16 cellular contexts compared by ENCODE assay signal in the genomic region with DNA sequence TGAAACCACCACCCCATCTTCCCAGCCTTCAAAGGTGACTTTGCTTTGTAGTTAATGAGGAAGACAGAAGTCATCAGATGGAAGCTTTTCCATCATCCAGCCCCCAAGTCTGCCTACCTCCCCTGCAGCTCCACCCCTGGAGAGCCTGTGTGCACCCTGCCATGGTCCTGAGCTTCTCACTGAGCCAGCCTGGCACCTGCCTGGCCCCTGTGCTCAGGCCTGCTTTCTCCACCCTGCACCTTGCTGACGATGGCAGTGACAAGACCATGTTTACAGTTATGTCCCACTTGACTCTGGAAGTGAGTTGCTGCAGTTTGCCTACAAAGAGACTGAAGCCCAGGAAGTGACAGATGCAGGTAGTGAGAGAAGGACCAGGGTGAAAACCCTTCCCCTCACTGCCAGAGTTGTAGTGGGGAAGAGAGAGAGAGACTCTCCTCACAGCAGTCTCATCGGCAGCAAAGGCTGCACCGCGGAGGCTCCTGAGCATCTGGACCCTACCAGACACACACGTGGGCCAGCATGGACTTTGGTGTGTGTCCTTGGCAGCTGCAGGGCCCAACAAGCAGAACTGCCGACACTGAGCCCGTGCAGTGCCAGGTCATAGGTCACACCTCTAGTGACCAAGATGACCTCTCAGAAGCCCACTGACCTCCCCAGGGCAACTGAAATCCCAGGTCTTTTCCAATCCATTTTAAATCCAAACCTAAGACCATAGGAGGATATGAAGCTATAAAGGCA.
"Had no signal": no experiment of that assay in that cellular context is flagged by ENCODE, and none has a peak within 500 bp of the region (broad histone marks: within the 10 kb centered on the region; RNA-seq: fewer than 3 reads in every experiment).

No MANE protein-coding gene starts in this region.

- H3K9me3 ChIP-seq: neutrophil, sigmoid colon, stomach, thoracic aorta, transverse colon had no signal

- H3K4me1 ChIP-seq: sigmoid colon, stomach, transverse colon had no signal

- H3K27me3 ChIP-seq: neutrophil, transverse colon had no signal

- DNase-seq: cortex of kidney; effector memory CD4-positive, alpha-beta T cell; immature natural killer cell; mesendoderm; naive B cell; stimulated activated CD4-positive, alpha-beta T cell treated with anti-CD3 and anti-CD28 coated beads, Interleukin-12 subunit alpha, Interleukin-12 subunit beta, amount 100 ng/mL, for 4 hours; stimulated activated naive CD4-positive, alpha-beta T cell; substantia nigra; transverse colon had no signal

- H3K27ac ChIP-seq: dorsolateral prefrontal cortex, neutrophil, sigmoid colon, skin epidermis, stomach, thoracic aorta, transverse colon had no signal

- H3K36me3 ChIP-seq: neutrophil, sigmoid colon, stomach, thoracic aorta, transverse colon had no signal

- H3K4me3 ChIP-seq: dorsolateral prefrontal cortex, sigmoid colon, skin epidermis, stomach, thoracic aorta, transverse colon had no signal

- ATAC-seq: esophagus mucosa had no signal
